In genomic region chr6:108294787-108295625, GRCh38 we compare ENCODE assay signal across 1 cellular context.
A peak's percentile ranks its signal among the peaks of the same experiment; 100 is the strongest.
TF ChIP-seq lines count a peak whose summit lies in the region.

TSS of gene AFG1L (plus strand) at chr6:108295054. CDS start at chr6:108295080, 26 bp downstream.

TF ChIP-seq in HepG2, 621 proteins besides CTCF, POLR2A, EP300 and RAD21 (continued from another document and continues in another):
- TF ChIP-seq SAFB2 (CRISPR knock-in tag; IDR thresholded peaks at IDR 0.05; ENCODE audit: borderline replicate concordance, low read depth), result peak; percentile 74; the same call in 1 of the 2 replicates
- TF ChIP-seq ZNF761 (CRISPR knock-in tag; conservative IDR thresholded peaks at IDR 0.05), result no peak
- TF ChIP-seq TCF7 (IDR thresholded peaks at IDR 0.05; ENCODE audit: low read depth), result no peak
- no peak; the same call in 1 of the 2 replicates for TF ChIP-seq ZBTB7B (CRISPR knock-in tag; IDR thresholded peaks at IDR 0.05)
- peak; percentile 89 for TF ChIP-seq IRF2 (CRISPR knock-in tag; IDR thresholded peaks at IDR 0.05)
- TF ChIP-seq, protein P1, sequence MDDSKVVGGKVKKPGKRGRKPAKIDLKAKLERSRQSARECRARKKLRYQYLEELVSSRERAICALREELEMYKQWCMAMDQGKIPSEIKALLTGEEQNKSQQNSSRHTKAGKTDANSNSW (CRISPR knock-in tag; IDR thresholded peaks at IDR 0.05; ENCODE audit: borderline replicate concordance), result no peak
- no peak for TF ChIP-seq TCF12 (IDR thresholded peaks at IDR 0.05)
- TF ChIP-seq TCF12 (CRISPR knock-in tag; IDR thresholded peaks at IDR 0.05), result 0 out of 2 replicates have a peak, but pooled peaks have one; percentile 76
- TF ChIP-seq, protein P2, sequence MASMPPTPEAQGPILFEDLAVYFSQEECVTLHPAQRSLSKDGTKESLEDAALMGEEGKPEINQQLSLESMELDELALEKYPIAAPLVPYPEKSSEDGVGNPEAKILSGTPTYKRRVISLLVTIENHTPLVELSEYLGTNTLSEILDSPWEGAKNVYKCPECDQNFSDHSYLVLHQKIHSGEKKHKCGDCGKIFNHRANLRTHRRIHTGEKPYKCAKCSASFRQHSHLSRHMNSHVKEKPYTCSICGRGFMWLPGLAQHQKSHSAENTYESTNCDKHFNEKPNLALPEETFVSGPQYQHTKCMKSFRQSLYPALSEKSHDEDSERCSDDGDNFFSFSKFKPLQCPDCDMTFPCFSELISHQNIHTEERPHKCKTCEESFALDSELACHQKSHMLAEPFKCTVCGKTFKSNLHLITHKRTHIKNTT (CRISPR knock-in tag; IDR thresholded peaks at IDR 0.05), result no peak
- TF ChIP-seq HOXD1 (CRISPR knock-in tag; IDR thresholded peaks at IDR 0.05), result peak; percentile 55; the same call in 1 of the 2 replicates
- TF ChIP-seq, protein P3, sequence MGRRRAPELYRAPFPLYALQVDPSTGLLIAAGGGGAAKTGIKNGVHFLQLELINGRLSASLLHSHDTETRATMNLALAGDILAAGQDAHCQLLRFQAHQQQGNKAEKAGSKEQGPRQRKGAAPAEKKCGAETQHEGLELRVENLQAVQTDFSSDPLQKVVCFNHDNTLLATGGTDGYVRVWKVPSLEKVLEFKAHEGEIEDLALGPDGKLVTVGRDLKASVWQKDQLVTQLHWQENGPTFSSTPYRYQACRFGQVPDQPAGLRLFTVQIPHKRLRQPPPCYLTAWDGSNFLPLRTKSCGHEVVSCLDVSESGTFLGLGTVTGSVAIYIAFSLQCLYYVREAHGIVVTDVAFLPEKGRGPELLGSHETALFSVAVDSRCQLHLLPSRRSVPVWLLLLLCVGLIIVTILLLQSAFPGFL (CRISPR knock-in tag; IDR thresholded peaks at IDR 0.05), result no peak
- TF ChIP-seq, protein P4, sequence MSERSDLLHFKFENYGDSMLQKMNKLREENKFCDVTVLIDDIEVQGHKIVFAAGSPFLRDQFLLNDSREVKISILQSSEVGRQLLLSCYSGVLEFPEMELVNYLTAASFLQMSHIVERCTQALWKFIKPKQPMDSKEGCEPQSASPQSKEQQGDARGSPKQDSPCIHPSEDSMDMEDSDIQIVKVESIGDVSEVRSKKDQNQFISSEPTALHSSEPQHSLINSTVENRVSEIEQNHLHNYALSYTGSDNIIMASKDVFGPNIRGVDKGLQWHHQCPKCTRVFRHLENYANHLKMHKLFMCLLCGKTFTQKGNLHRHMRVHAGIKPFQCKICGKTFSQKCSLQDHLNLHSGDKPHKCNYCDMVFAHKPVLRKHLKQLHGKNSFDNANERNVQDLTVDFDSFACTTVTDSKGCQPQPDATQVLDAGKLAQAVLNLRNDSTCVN (CRISPR knock-in tag; IDR thresholded peaks at IDR 0.05; ENCODE audit: borderline replicate concordance), result peak; percentile 43; the same call in 1 of the 2 replicates
- peak; percentile 71; the same call in 1 of the 2 replicates for TF ChIP-seq ZNF839 (CRISPR knock-in tag; IDR thresholded peaks at IDR 0.05; ENCODE audit: borderline replicate concordance)
- peak; percentile 35; the same call in 1 of the 2 replicates for TF ChIP-seq ZNF331 (CRISPR knock-in tag; IDR thresholded peaks at IDR 0.05)
- no peak for TF ChIP-seq RARG (CRISPR knock-in tag; IDR thresholded peaks at IDR 0.05; ENCODE audit: low read depth)
- peak; percentile 39; the same call in 1 of the 2 replicates for TF ChIP-seq GTF3A (CRISPR knock-in tag; conservative IDR thresholded peaks at IDR 0.05)
- 0 out of 2 replicates have a peak, but pooled peaks have one; percentile 10 for TF ChIP-seq ONECUT2 (CRISPR knock-in tag; IDR thresholded peaks at IDR 0.05)
- TF ChIP-seq AGO1 (IDR thresholded peaks at IDR 0.05; ENCODE audit: low read depth, low read length, poor library complexity, severe bottlenecking), result no peak
- peak; percentile 52; the same call in 1 of the 2 replicates for TF ChIP-seq HNRNPL (IDR thresholded peaks at IDR 0.05; ENCODE audit: low read depth, low read length)
- TF ChIP-seq, protein P5, sequence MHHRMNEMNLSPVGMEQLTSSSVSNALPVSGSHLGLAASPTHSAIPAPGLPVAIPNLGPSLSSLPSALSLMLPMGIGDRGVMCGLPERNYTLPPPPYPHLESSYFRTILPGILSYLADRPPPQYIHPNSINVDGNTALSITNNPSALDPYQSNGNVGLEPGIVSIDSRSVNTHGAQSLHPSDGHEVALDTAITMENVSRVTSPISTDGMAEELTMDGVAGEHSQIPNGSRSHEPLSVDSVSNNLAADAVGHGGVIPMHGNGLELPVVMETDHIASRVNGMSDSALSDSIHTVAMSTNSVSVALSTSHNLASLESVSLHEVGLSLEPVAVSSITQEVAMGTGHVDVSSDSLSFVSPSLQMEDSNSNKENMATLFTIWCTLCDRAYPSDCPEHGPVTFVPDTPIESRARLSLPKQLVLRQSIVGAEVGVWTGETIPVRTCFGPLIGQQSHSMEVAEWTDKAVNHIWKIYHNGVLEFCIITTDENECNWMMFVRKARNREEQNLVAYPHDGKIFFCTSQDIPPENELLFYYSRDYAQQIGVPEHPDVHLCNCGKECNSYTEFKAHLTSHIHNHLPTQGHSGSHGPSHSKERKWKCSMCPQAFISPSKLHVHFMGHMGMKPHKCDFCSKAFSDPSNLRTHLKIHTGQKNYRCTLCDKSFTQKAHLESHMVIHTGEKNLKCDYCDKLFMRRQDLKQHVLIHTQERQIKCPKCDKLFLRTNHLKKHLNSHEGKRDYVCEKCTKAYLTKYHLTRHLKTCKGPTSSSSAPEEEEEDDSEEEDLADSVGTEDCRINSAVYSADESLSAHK (CRISPR knock-in tag; IDR thresholded peaks at IDR 0.05; ENCODE audit: borderline replicate concordance), result 0 out of 2 replicates have a peak, but pooled peaks have one; percentile 43
- no peak for TF ChIP-seq CENPX (CRISPR knock-in tag; IDR thresholded peaks at IDR 0.05)
- no peak for TF ChIP-seq KLF13 (CRISPR knock-in tag; IDR thresholded peaks at IDR 0.05)
- TF ChIP-seq FOXC1 (CRISPR knock-in tag; IDR thresholded peaks at IDR 0.05; ENCODE audit: borderline replicate concordance), result peak; percentile 35
- TF ChIP-seq ZFP37 (CRISPR knock-in tag; IDR thresholded peaks at IDR 0.05; ENCODE audit: borderline replicate concordance), result peak; percentile 52; the same call in 1 of the 2 replicates
- 0 out of 2 replicates have a peak, but pooled peaks have one; percentile 0 for TF ChIP-seq GFI1 (CRISPR knock-in tag; IDR thresholded peaks at IDR 0.05; ENCODE audit: borderline replicate concordance)
- peak; percentile 69; the same call in 1 of the 2 replicates for TF ChIP-seq MEF2D (CRISPR knock-in tag; IDR thresholded peaks at IDR 0.05)
- no peak for TF ChIP-seq U2AF2 (IDR thresholded peaks at IDR 0.05; ENCODE audit: low read depth, low read length)
- TF ChIP-seq, protein P6, sequence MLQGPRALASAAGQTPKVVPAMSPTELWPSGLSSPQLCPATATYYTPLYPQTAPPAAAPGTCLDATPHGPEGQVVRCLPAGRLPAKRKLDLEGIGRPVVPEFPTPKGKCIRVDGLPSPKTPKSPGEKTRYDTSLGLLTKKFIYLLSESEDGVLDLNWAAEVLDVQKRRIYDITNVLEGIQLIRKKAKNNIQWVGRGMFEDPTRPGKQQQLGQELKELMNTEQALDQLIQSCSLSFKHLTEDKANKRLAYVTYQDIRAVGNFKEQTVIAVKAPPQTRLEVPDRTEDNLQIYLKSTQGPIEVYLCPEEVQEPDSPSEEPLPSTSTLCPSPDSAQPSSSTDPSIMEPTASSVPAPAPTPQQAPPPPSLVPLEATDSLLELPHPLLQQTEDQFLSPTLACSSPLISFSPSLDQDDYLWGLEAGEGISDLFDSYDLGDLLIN (CRISPR knock-in tag; IDR thresholded peaks at IDR 0.05; ENCODE audit: borderline replicate concordance), result peak; percentile 35; the same call in 1 of the 2 replicates
- peak; percentile 14; the same call in 1 of the 2 replicates for TF ChIP-seq XBP1 (CRISPR knock-in tag; IDR thresholded peaks at IDR 0.05)
- TF ChIP-seq ZSCAN22 (CRISPR knock-in tag; IDR thresholded peaks at IDR 0.05), result no peak
- TF ChIP-seq ZBTB4 (CRISPR knock-in tag; IDR thresholded peaks at IDR 0.05; ENCODE audit: borderline replicate concordance), result 0 out of 2 replicates have a peak, but pooled peaks have one; percentile 36
- TF ChIP-seq CBFB (CRISPR knock-in tag; IDR thresholded peaks at IDR 0.05), result peak; percentile 76
- peak; percentile 56; the same call in 1 of the 2 replicates for TF ChIP-seq FOSL1 (CRISPR knock-in tag; IDR thresholded peaks at IDR 0.05; ENCODE audit: borderline replicate concordance)
- TF ChIP-seq REL (CRISPR knock-in tag; conservative IDR thresholded peaks at IDR 0.05), result no peak
- TF ChIP-seq ZNF775 (CRISPR knock-in tag; IDR thresholded peaks at IDR 0.05; ENCODE audit: borderline replicate concordance), result 0 out of 2 replicates have a peak, but pooled peaks have one; percentile 51
- TF ChIP-seq PAX8 (CRISPR knock-in tag; IDR thresholded peaks at IDR 0.05; ENCODE audit: borderline replicate concordance), result no peak
- TF ChIP-seq ZNF558 (CRISPR knock-in tag; IDR thresholded peaks at IDR 0.05; ENCODE audit: borderline replicate concordance), result no peak
- TF ChIP-seq, protein P7, sequence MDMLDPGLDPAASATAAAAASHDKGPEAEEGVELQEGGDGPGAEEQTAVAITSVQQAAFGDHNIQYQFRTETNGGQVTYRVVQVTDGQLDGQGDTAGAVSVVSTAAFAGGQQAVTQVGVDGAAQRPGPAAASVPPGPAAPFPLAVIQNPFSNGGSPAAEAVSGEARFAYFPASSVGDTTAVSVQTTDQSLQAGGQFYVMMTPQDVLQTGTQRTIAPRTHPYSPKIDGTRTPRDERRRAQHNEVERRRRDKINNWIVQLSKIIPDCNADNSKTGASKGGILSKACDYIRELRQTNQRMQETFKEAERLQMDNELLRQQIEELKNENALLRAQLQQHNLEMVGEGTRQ (IDR thresholded peaks at IDR 0.05; ENCODE audit: low read depth, low read length), result no peak; the same call in 1 of the 2 replicates
- TF ChIP-seq, protein P7 (CRISPR knock-in tag; IDR thresholded peaks at IDR 0.05; ENCODE audit: borderline replicate concordance), result no peak; the same call in 1 of the 2 replicates
- no peak for TF ChIP-seq ZNF773 (CRISPR knock-in tag; IDR thresholded peaks at IDR 0.05; ENCODE audit: borderline replicate concordance)
- no peak for TF ChIP-seq NFIB (CRISPR knock-in tag; IDR thresholded peaks at IDR 0.05; ENCODE audit: borderline replicate concordance)
- peak; percentile 77 for TF ChIP-seq SP5 (CRISPR knock-in tag; IDR thresholded peaks at IDR 0.05; ENCODE audit: borderline replicate concordance, low read depth)
- TF ChIP-seq ZC3H13 (CRISPR knock-in tag; IDR thresholded peaks at IDR 0.05), result no peak
- peak; percentile 43; the same call in 1 of the 2 replicates for TF ChIP-seq TMF1 (CRISPR knock-in tag; IDR thresholded peaks at IDR 0.05; ENCODE audit: low read depth)
- TF ChIP-seq SP140L (CRISPR knock-in tag; IDR thresholded peaks at IDR 0.05; ENCODE audit: borderline replicate concordance), result no peak; the same call in 1 of the 2 replicates
- TF ChIP-seq ZNF574 (CRISPR knock-in tag; IDR thresholded peaks at IDR 0.05), result peak; percentile 92
- TF ChIP-seq, protein P8, sequence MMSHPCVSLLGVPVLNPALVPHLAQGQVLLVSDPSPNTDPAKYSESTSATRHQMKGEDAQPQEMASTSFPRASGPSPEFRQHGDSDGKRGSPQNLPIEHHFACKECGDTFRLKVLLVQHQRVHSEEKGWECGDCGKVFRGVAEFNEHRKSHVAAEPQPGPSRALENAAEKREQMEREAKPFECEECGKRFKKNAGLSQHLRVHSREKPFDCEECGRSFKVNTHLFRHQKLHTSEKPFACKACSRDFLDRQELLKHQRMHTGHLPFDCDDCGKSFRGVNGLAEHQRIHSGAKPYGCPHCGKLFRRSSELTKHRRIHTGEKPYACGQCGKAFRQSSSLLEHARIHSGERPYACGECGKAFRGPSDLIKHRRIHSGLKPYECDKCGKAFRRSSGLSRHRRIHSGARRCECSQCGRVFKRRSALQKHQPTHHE (CRISPR knock-in tag; IDR thresholded peaks at IDR 0.05; ENCODE audit: borderline replicate concordance), result no peak
